Comparison of ENCODE assay signal across 10 cellular contexts in the genomic region with DNA sequence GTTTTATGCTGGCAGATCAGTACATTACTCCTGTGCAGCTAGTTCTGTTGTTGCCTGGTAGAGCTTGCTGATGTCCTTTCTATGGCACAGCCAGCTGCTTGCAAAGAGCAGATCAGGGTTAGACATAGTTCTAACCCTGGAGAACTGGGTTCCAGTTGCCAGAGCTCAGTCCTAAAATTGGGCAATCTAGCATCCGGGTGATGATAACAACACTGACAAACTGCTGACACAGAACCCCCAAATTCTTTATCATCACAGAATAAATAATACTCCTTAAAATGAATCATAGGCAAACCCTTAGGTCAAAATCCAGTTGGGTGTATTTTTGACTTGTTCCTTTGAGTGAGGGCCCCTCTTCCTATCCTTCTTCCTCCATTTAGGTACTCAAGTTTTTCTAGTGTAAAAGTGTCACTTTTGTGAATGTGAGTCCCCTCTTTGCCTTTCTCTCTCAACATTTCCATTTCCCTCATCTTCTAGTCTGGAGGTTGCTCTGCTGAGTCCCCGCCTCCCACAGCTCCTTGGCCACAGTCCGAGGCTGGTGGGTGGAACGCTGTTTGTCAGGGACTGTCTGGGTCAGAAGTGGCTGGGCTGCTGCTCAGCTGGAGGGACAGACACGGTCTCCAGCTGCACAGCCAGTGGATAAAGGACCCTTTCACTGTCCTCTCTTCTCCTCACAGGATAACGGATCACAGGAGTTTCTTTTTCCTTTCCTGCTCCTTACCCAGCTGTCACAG.
DNase-seq lines count a peak whose midpoint lies in the region; ATAC-seq, FAIRE-seq and TF ChIP-seq lines count a peak whose summit lies in the region.
"Had no signal": no experiment of that assay in that cellular context is flagged by ENCODE, and none has a peak within 500 bp of the region (broad histone marks: within the 10 kb centered on the region; RNA-seq: fewer than 3 reads in every experiment).

No MANE protein-coding gene starts in this region.

- H3K27me3 ChIP-seq in H1 (replicated peaks in 1 of 4; ENCODE audit: control insufficient read depth in 3 of 4, extremely low read depth in 1 of 4, insufficient read depth in 3 of 4, low read length in 3 of 4) (no peaks in the 10 kb centered on the region), testis (no peaks in the 10 kb centered on the region)

- H3K4me3 ChIP-seq in H1 (ENCODE audit: extremely low read depth in 1 of 4, insufficient read depth in 2 of 4, low read depth in 3 of 4, low read length in 4 of 4), result no peak overlapping the region
- no peak overlapping the region for H3K4me3 ChIP-seq in testis

- no peak for TF ChIP-seq RAD21 in H1 (IDR thresholded peaks at IDR 0.05 in 1 of 2, conservative IDR thresholded peaks at IDR 0.05 in 1 of 2; ENCODE audit: low read depth in 2 of 2, low read length in 2 of 2)

- H3K27ac ChIP-seq in H1 (ENCODE audit: low read depth, low read length), result no peak overlapping the region
- peak overlapping the region; percentile 10 to 81 for H3K27ac ChIP-seq in testis

- H3K56ac ChIP-seq in H1 (replicated peaks; ENCODE audit: insufficient read length, low read depth, low read length), result no peak overlapping the region

- DNase-seq in NCI-H226 (peak; percentile 34), H1 (ENCODE audit: low read depth in 1 of 2, low spot score in 2 of 2) (no peak), medulla oblongata (ENCODE audit: extremely low spot score) (peak; percentile 92), testis (peak; percentile 84)
- DNase-seq in activated CD4-positive, alpha-beta T cell treated with anti-CD3 and anti-CD28 coated beads, Interleukin-2, amount 50 U/mL, for 48 hours, result no peak
- no peak for DNase-seq in stimulated activated naive CD4-positive, alpha-beta T cell treated with Interleukin-2 at 50 U/mL for 16 hours (lab: John Stamatoyannopoulos, UW)
- DNase-seq: activated effector memory CD4-positive, alpha-beta T cell treated with anti-CD3 and anti-CD28 coated beads, Interleukin-2, amount 50 U/mL, for 16 hours; MV-4-11 had no signal

- no peak for TF ChIP-seq EP300 in H1 (IDR thresholded peaks at IDR 0.05; ENCODE audit: borderline replicate concordance in 1 of 2, low read depth in 2 of 2, low read length in 2 of 2)

- H3K14ac ChIP-seq in H1 (ENCODE audit: insufficient read length), result no peak overlapping the region

- H2BK12ac ChIP-seq in H1 (ENCODE audit: low read depth, low read length), result no peak overlapping the region

- ATAC-seq in HG03159 (IDR thresholded peaks at IDR 0.05; ENCODE audit: unreplicated experiment) (no peak), GM19023 (IDR thresholded peaks at IDR 0.05; ENCODE audit: unreplicated experiment) (no peak)

- no peaks in the 10 kb centered on the region for H3K79me1 ChIP-seq in H1 (ENCODE audit: low read depth, low read length)

- H3K4me1 ChIP-seq in H1 (replicated peaks in 1 of 4; ENCODE audit: control insufficient read depth in 3 of 4, insufficient read depth in 4 of 4, low read length in 3 of 4) (peaks cover 0 to 4% (median 0%) of the 10 kb centered on the region in 4 experiments; a peak in 4 of 7 replicates), testis (peaks cover 10% of the 10 kb centered on the region)

- POLR2A ChIA-PET in H1 (lab: Charles Lee; ENCODE audit: partially characterized antibody), result no interaction called here

- TF ChIP-seq POLR2A in H1 (IDR thresholded peaks at IDR 0.05; ENCODE audit: control extremely low read depth in 1 of 2, low read depth in 2 of 2, low read length in 2 of 2) (no peak), testis (IDR thresholded peaks at IDR 0.05) (no peak)

- no peak overlapping the region for H2BK120ac ChIP-seq in H1 (replicated peaks; ENCODE audit: low read depth, low read length)

- H3K18ac ChIP-seq in H1 (ENCODE audit: extremely low read depth, low read length), result peak overlapping the region; percentile 2; the same call in 1 of the 2 replicates

- H4K5ac ChIP-seq in H1 (ENCODE audit: insufficient read length, low read depth, low read length), result no peak overlapping the region

- 95% methylated on average over 6 of the region's 6 CpGs; no CpG with 5 or more reads in 1 of the 2 experiments for WGBS in H1 (ENCODE audit: extremely low coverage in 1 of 2, insufficient coverage in 1 of 2, insufficient read length in 1 of 2, insufficient replicate concordance in 2 of 2, low coverage in 1 of 2, low lambda C conversion rate in 2 of 2, missing lambda C conversion rate in 1 of 2), 2 experiments
- WGBS in testis, 2 donors, result 25 to 50% methylated on average over 6 of the region's 6 CpGs

- H3K9ac ChIP-seq in H1 (replicated peaks in 1 of 4; ENCODE audit: extremely low read depth in 1 of 4, low read depth in 3 of 4, low read length in 3 of 4), result no peak overlapping the region

- no peak overlapping the region for H4K8ac ChIP-seq in H1 (ENCODE audit: extremely low read depth, insufficient read depth, low read length)

- H4K91ac ChIP-seq in H1 (replicated peaks; ENCODE audit: insufficient read length, low read length), result peak overlapping the region; percentile 35

- CTCF ChIA-PET in H1 (lab: Charles Lee; ENCODE audit: partially characterized antibody), result interaction anchor here (1.2 to 1.4 kb wide), 2 partner anchors 60 to 97 kb away, joined by 3 to 4 read pairs; no protein-coding TSS in a partner anchor

- H3K9me3 ChIP-seq in H1 (ENCODE audit: insufficient read depth in 2 of 2, low read depth in 1 of 2, low read length in 1 of 2) (no peaks in the 10 kb centered on the region), testis (no peaks in the 10 kb centered on the region)

- no peaks in the 10 kb centered on the region for H3K23me2 ChIP-seq in H1 (ENCODE audit: low read depth, low read length)

- no peaks in the 10 kb centered on the region for H3K79me2 ChIP-seq in H1 (ENCODE audit: control insufficient read depth in 1 of 2, insufficient read depth in 2 of 2, low read length in 2 of 2)

- TF ChIP-seq CTCF in H1 (IDR thresholded peaks at IDR 0.05; ENCODE audit: control extremely low read depth in 1 of 3, insufficient read depth in 1 of 3, low read depth in 1 of 3, low read length in 3 of 3) (no peak), testis (IDR thresholded peaks at IDR 0.05) (no peak)

- no peak overlapping the region for H3K4me2 ChIP-seq in H1 (ENCODE audit: insufficient read depth in 1 of 2, low read depth in 2 of 2, low read length in 2 of 2)

- no peak overlapping the region for H3K4ac ChIP-seq in H1 (replicated peaks; ENCODE audit: insufficient read length, low read depth, low read length)

- no peaks in the 10 kb centered on the region for H4K20me1 ChIP-seq in H1 (replicated peaks in 1 of 2; ENCODE audit: control insufficient read depth in 1 of 2, insufficient read depth in 2 of 2, low read length in 2 of 2)

- H2BK5ac ChIP-seq in H1 (ENCODE audit: low read depth, low read length), result no peak overlapping the region

- no peak overlapping the region for H2BK20ac ChIP-seq in H1 (ENCODE audit: low read length)

- 0 out of 2 replicates have a peak overlapping the region, but pooled peaks have one; percentile 41 for H2BK15ac ChIP-seq in H1 (ENCODE audit: low read length)

- intact Hi-C loops in testis (cut with DNase I; ENCODE audit: low total_unique reads), result no loop called here

- H2AFZ ChIP-seq in H1 (ENCODE audit: low read length), result peak overlapping the region; percentile 55; the same call in 1 of the 2 replicates

- H3K23ac ChIP-seq in H1 (ENCODE audit: insufficient read length), result no peak overlapping the region

- no peak for FAIRE-seq in H1 (lab: Jason Lieb, UNC)

- no peak overlapping the region for H2AK5ac ChIP-seq in H1 (ENCODE audit: low read depth, low read length)

- H3K36me3 ChIP-seq in H1 (ENCODE audit: control insufficient read depth in 2 of 4, insufficient read depth in 4 of 4, low read length in 3 of 4) (no peaks in the 10 kb centered on the region), testis (ENCODE audit: low read depth, missing control alignments) (no peaks in the 10 kb centered on the region)

TF ChIP-seq in H1, 55 proteins besides CTCF, POLR2A, EP300 and RAD21 (continues in another document):
- TF ChIP-seq POU5F1 (IDR thresholded peaks at IDR 0.05; ENCODE audit: low read depth, low read length) (no peak), CHD2 (IDR thresholded peaks at IDR 0.05; ENCODE audit: low read length) (no peak), SIRT6 (IDR thresholded peaks at IDR 0.05; ENCODE audit: low read length) (no peak)

Comparison
In these comparisons a context has a peak if more than half of its experiments do, and no peak if none do; other contexts are left out.
1. DNase-seq: peak in NCI-H226 (single experiment), medulla oblongata (single experiment) and testis (single experiment); none in H1 (0 of 2), activated CD4-positive, alpha-beta T cell treated with anti-CD3 and anti-CD28 coated beads, Interleukin-2, amount 50 U/mL, for 48 hours (0 of 2) and stimulated activated naive CD4-positive, alpha-beta T cell treated with Interleukin-2 at 50 U/mL for 16 hours (single experiment).